8 cellular contexts compared by ENCODE assay signal in genomic region chr17:64776720-64777412, GRCh38.
DNase-seq lines count a peak whose midpoint lies in the region; ATAC-seq and TF ChIP-seq lines count a peak whose summit lies in the region.
"Not testable (repeated sequence)": the region's sequence is repeated elsewhere in the genome, so short reads cannot be mapped to it uniquely, and the experiment has no call there.

No MANE protein-coding gene starts in this region.

- TF ChIP-seq CTCF in AG09319 (IDR thresholded peaks at IDR 0.05; ENCODE audit: low read depth, low read length) (peak; percentile 86), chondrocyte (IDR thresholded peaks at IDR 0.05) (peak; percentile 89), spleen (IDR thresholded peaks at IDR 0.05 in 8 of 11, conservative IDR thresholded peaks at IDR 0.05 in 3 of 11) (peak; percentile 92 to 99 (median 97))

- not testable (repeated sequence) for H3K9me3 ChIP-seq in spleen

- peak; percentile 51 for ATAC-seq in GM19035 (IDR thresholded peaks at IDR 0.05; ENCODE audit: unreplicated experiment)
- ATAC-seq in HG03520 (IDR thresholded peaks at IDR 0.05; ENCODE audit: unreplicated experiment), result peak; percentile 55

- H3K36me3 Mint-ChIP-seq in chondrocyte (ENCODE audit: low read depth), result not testable (repeated sequence)

- peaks cover 0 to 36% (median 0%) of the 10 kb centered on the region in 7 donors for H3K27me3 ChIP-seq in spleen (replicated peaks in 1 of 7)

- intact Hi-C loops in spleen (cut with DNase I; ENCODE audit: low total_unique reads), result not testable (repeated sequence)

- peak overlapping the region; percentile 35 for H3K4me3 Mint-ChIP-seq in chondrocyte (ENCODE audit: unreplicated experiment)

- not testable (repeated sequence) for H3K36me3 ChIP-seq in spleen

- WGBS in spleen, 5 donors, result 1 to 5% (median 4%) methylated on average over 14 to 38 of the region's 38 CpGs

- peaks cover 29% of the 10 kb centered on the region for H3K4me1 Mint-ChIP-seq in chondrocyte (ENCODE audit: low read depth)

- H3K4me3 ChIP-seq in spleen, result peak overlapping the region in 7 of 8 donors; percentile 8 to 75 (median 27)

- not testable (repeated sequence) for H3K27ac Mint-ChIP-seq in chondrocyte (ENCODE audit: unreplicated experiment)

- DNase-seq in AG09319 (ENCODE audit: extremely low read depth, low read depth), result peak; percentile 44
- peak; percentile 67 for DNase-seq in NCI-H526 treated with DMSO at 0.1 percent for 48 hours (lab: John Stamatoyannopoulos, UW)
- DNase-seq in activated CD4-positive, alpha-beta T cell treated with anti-CD3 and anti-CD28 coated beads for 48 hours, result peak; percentile 78
- not testable (repeated sequence) for DNase-seq in chondrocyte (ENCODE audit: low spot score)
- DNase-seq in kidney glomerular epithelial cell (lab: John Stamatoyannopoulos, UW), result peak; percentile 49
- peak; percentile 97 for DNase-seq in spleen

- H3K4me1 ChIP-seq in spleen, result peaks cover 22 to 74% (median 59%) of the 10 kb centered on the region in 6 donors

- H3K27ac ChIP-seq in spleen, result peak overlapping the region in 7 of 8 donors; percentile 55 to 87 (median 68)

- H3K27me3 Mint-ChIP-seq in chondrocyte (ENCODE audit: low read depth), result not testable (repeated sequence)

- H3K9me3 Mint-ChIP-seq in chondrocyte (ENCODE audit: low read depth), result not testable (repeated sequence)

- not testable (repeated sequence) for TF ChIP-seq POLR2A in spleen (IDR thresholded peaks at IDR 0.05)
